1 cellular context compared by ENCODE assay signal in the genomic region with DNA sequence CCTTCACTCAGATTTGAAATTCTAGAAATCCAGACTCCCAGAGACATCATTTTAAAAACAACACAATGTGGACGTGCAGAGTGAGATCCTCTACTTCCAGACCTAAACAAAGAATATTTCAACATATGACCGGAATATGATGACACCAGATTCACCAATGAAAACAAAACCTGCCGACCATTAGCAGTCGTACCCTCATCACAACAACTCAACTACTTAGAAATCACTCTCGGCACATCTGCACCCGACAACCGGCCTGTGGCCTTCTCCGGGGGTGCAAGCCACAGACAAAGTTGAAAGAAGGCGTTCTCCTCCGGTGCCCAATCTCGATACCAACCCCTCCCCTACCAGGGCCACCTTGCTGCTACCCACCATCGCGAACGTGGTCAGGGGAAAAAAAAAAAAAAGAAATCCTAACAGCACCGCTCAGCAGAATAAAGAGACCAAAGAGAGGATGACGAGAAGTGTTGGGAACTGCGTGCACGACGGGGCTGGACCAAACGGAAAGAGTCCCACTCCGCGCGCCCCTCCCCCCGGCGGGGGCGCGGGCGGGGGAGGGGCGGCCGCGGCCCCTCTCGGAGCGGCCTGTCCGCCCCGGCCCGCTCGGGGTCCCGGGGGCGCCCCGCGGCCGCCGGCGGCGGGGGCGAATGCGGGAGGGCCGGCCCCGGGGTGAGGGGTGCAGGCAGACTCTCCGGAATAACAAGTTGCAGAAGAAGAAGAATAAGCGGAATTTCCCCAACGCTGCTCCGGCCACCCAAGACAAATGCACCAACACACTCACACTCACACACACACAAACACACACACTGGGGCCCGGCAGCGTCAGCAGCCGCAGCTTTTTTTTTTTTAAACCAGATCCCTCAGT.
A peak's percentile ranks its signal among the peaks of the same experiment; 100 is the strongest.
TF ChIP-seq lines count a peak whose summit lies in the region.

No MANE protein-coding gene starts in this region.

TF ChIP-seq in K562, 482 proteins besides CTCF, POLR2A, EP300 and RAD21 (continued from another document):
- TF ChIP-seq, protein P1, sequence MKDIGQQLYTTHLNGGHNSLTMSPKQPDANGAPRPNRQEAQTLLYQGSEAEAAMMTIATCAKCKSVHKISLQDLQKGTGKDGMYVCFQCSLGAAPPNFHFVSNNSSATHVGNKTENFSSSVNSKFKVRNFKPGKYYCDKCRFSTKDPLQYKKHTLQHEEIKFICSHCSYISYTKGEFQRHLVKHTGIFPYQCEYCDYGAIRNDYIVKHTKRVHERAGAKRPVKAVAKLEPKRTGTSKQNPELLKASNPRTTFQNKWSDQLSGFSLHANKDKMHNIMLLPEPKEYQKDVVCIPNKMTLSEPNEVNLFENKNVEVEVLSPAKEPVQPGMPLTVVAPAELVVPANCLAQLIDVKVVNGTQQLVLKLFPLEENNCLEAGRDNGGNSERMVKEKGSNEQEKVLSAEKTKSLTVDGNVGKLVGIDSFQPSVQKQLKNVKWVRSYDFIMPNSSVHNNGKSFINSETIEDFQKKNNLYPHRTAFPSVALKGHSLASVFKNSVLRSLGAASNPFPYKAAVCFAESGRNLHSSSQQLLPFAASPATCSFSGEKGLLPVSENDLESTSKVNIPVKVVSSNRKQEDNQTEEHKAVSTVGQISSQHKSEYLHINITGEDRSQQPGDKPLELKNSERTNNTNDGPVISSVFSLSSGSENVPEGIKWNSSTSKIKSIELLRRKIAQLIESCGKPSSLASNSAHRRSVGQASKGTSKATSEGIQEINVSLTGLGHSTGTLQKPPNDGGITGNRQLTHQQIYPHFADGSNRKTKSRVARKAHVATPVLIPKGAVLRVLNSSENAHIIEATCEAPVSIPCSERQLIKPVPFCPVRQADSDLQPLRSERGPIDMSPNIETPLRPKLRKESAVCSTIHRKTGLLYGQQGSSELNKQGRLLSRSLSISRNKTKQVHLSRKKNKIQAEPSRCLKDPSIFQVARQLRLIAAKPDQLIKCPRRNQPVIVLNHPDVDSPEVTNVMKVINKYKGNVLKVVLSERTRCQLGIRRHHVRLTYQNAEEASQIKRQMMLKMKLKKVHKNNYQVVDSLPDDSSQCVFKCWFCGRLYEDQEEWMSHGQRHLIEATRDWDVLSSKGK (CRISPR knock-in tag; IDR thresholded peaks at IDR 0.05), result no peak
- TF ChIP-seq XRCC4 (IDR thresholded peaks at IDR 0.05; ENCODE audit: extremely low read depth, insufficient read depth, insufficient read length) (no peak), GABPB2 (CRISPR knock-in tag; conservative IDR thresholded peaks at IDR 0.05) (no peak), HNRNPLL (IDR thresholded peaks at IDR 0.05; ENCODE audit: low read depth, low read length, poor library complexity, severe bottlenecking) (no peak), CHD2 (IDR thresholded peaks at IDR 0.05; ENCODE audit: low read depth, low read length) (0 out of 2 replicates have a peak, but pooled peaks have one; percentile 46), MTA2 (IDR thresholded peaks at IDR 0.05; ENCODE audit: low read depth) (no peak), FOXA1 (IDR thresholded peaks at IDR 0.05; ENCODE audit: borderline replicate concordance) (no peak), CCNT2 (IDR thresholded peaks at IDR 0.05; ENCODE audit: borderline replicate concordance, extremely low read depth, insufficient read length, low read depth, low read length) (peak; percentile 69), ETV1 (tag; conservative IDR thresholded peaks at IDR 0.05; ENCODE audit: low read depth) (no peak), MCM3 (IDR thresholded peaks at IDR 0.05) (no peak), TCF7L2 (IDR thresholded peaks at IDR 0.05; ENCODE audit: low read depth, low read length) (no peak), RCOR1 (IDR thresholded peaks at IDR 0.05; ENCODE audit: borderline replicate concordance in 1 of 2, low read depth in 2 of 2, low read length in 2 of 2) (no peak), ZNF589 (CRISPR knock-in tag; IDR thresholded peaks at IDR 0.05; ENCODE audit: low read depth) (no peak), RFX1 (IDR thresholded peaks at IDR 0.05) (no peak), ZNF253 (CRISPR knock-in tag; conservative IDR thresholded peaks at IDR 0.05) (no peak), POLR3A (IDR thresholded peaks at IDR 0.05; ENCODE audit: borderline replicate concordance, extremely low read depth, insufficient read depth, insufficient read length) (no peak), ZZZ3 (IDR thresholded peaks at IDR 0.05) (no peak), CEBPG (CRISPR knock-in tag; IDR thresholded peaks at IDR 0.05) (peak; percentile 73; the same call in 1 of the 2 replicates), CEBPG (tag; conservative IDR thresholded peaks at IDR 0.05 in 1 of 2, IDR thresholded peaks at IDR 0.05 in 1 of 2) (peak; percentile 85 to 92)
- TF ChIP-seq, protein P2, sequence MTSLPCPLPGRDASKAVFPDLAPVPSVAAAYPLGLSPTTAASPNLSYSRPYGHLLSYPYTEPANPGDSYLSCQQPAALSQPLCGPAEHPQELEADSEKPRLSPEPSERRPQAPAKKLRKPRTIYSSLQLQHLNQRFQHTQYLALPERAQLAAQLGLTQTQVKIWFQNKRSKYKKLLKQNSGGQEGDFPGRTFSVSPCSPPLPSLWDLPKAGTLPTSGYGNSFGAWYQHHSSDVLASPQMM (CRISPR knock-in tag; IDR thresholded peaks at IDR 0.05), result no peak
- TF ChIP-seq, protein P3, sequence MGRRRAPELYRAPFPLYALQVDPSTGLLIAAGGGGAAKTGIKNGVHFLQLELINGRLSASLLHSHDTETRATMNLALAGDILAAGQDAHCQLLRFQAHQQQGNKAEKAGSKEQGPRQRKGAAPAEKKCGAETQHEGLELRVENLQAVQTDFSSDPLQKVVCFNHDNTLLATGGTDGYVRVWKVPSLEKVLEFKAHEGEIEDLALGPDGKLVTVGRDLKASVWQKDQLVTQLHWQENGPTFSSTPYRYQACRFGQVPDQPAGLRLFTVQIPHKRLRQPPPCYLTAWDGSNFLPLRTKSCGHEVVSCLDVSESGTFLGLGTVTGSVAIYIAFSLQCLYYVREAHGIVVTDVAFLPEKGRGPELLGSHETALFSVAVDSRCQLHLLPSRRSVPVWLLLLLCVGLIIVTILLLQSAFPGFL (CRISPR knock-in tag; IDR thresholded peaks at IDR 0.05), result no peak
- TF ChIP-seq, protein P4, sequence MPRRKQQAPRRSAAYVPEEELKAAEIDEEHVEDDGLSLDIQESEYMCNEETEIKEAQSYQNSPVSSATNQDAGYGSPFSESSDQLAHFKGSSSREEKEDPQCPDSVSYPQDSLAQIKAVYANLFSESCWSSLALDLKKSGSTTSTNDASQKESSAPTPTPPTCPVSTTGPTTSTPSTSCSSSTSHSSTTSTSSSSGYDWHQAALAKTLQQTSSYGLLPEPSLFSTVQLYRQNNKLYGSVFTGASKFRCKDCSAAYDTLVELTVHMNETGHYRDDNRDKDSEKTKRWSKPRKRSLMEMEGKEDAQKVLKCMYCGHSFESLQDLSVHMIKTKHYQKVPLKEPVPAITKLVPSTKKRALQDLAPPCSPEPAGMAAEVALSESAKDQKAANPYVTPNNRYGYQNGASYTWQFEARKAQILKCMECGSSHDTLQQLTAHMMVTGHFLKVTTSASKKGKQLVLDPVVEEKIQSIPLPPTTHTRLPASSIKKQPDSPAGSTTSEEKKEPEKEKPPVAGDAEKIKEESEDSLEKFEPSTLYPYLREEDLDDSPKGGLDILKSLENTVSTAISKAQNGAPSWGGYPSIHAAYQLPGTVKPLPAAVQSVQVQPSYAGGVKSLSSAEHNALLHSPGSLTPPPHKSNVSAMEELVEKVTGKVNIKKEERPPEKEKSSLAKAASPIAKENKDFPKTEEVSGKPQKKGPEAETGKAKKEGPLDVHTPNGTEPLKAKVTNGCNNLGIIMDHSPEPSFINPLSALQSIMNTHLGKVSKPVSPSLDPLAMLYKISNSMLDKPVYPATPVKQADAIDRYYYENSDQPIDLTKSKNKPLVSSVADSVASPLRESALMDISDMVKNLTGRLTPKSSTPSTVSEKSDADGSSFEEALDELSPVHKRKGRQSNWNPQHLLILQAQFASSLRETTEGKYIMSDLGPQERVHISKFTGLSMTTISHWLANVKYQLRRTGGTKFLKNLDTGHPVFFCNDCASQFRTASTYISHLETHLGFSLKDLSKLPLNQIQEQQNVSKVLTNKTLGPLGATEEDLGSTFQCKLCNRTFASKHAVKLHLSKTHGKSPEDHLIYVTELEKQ (CRISPR knock-in tag; IDR thresholded peaks at IDR 0.05), result no peak
